ENCODE assay signal across 15 cellular contexts in genomic region chr1:16372535-16373340, GRCh38. TPM values are rescaled to one million over a fixed set of nuclear protein-coding genes. Genes with fewer than 3 reads are reported as not detected.
A peak's percentile ranks its signal among the peaks of the same experiment; 100 is the strongest.
DNase-seq lines count a peak whose midpoint lies in the region; ATAC-seq and TF ChIP-seq lines count a peak whose summit lies in the region.
"Had no signal": no experiment of that assay in that cellular context is flagged by ENCODE, and none has a peak within 500 bp of the region (broad histone marks: within the 10 kb centered on the region; RNA-seq: fewer than 3 reads in every experiment).

No MANE protein-coding gene starts in this region.

- CTCF ChIA-PET in CD4-positive, alpha-beta T cell (lab: Charles Lee), result interaction anchor here (0.6 kb wide), 1 partner anchor 16 kb away, joined by 5 read pairs; no protein-coding TSS in a partner anchor
- CTCF ChIA-PET in GM10248 (lab: Yijun Ruan, JAX), result interaction anchor here (0.7 to 2.4 kb wide), 2 partner anchors 10 to 72 kb away, joined by 3 to 10 read pairs; no protein-coding TSS in a partner anchor

- POLR2A ChIA-PET in CD4-positive, alpha-beta T cell (lab: Charles Lee), result interaction anchor here (0.8 to 1.0 kb wide), 2 partner anchors 9 to 21 kb away, joined by 3 to 5 read pairs; partner anchors contain the start of gene FBXO42
- POLR2A ChIA-PET in GM10248 (lab: Yijun Ruan, JAX), result interaction anchor here (0.7 kb wide), 1 partner anchor 146 kb away, joined by 5 read pairs; no protein-coding TSS in a partner anchor

- ATAC-seq in CD4-positive, alpha-beta T cell (ENCODE audit: poor library complexity), result no peak
- no peak for ATAC-seq in natural killer cell treated with Interleukin-12 subunit alpha and Interleukin-12 subunit beta and Interleukin-15 and Interleukin-18, amount 100 ng/mL, for 72 hours
- ATAC-seq in right cardiac atrium, result no peak
- ATAC-seq in HG03571 (IDR thresholded peaks at IDR 0.05; ENCODE audit: unreplicated experiment), result no peak
- ATAC-seq: mucosa of descending colon had no signal

- TF ChIP-seq CTCF in CD4-positive, alpha-beta T cell (IDR thresholded peaks at IDR 0.05), result no peak
- TF ChIP-seq CTCF in chondrocyte (IDR thresholded peaks at IDR 0.05), result no peak
- no peak for TF ChIP-seq CTCF in GM10248 (IDR thresholded peaks at IDR 0.05; ENCODE audit: control extremely low read depth, extremely low read depth, low read depth, missing control alignments)

- intact Hi-C loops in CD4-positive, alpha-beta T cell (cut with DNase I, micrococcal nuclease), result no loop called here
- intact Hi-C loops in right cardiac atrium (cut with DNase I), result no loop called here

- no peaks in the 10 kb centered on the region for H3K27me3 Mint-ChIP-seq in CD4-positive, alpha-beta T cell
- H3K27me3 Mint-ChIP-seq in IgD-negative memory B cell, result no peaks in the 10 kb centered on the region
- H3K27me3 Mint-ChIP-seq in chondrocyte (ENCODE audit: low read depth), result no peaks in the 10 kb centered on the region
- no peaks in the 10 kb centered on the region for H3K27me3 Mint-ChIP-seq in natural killer cell treated with Interleukin-12 subunit alpha and Interleukin-12 subunit beta and Interleukin-15 and Interleukin-18, amount 100 ng/mL, for 72 hours

- H3K9me3 Mint-ChIP-seq in CD4-positive, alpha-beta T cell, result no peaks in the 10 kb centered on the region
- H3K9me3 Mint-ChIP-seq in IgD-negative memory B cell (no peaks in the 10 kb centered on the region), chondrocyte (ENCODE audit: low read depth) (no peaks in the 10 kb centered on the region)
- peaks cover 6% of the 10 kb centered on the region for H3K9me3 Mint-ChIP-seq in natural killer cell treated with Interleukin-12 subunit alpha and Interleukin-12 subunit beta and Interleukin-15 and Interleukin-18, amount 100 ng/mL, for 72 hours

- DNase-seq in CD4-positive, alpha-beta T cell, result no peak
- DNase-seq in chondrocyte (ENCODE audit: low spot score), result no peak
- peak; percentile 6 for DNase-seq in natural killer cell treated with Interleukin-12 subunit alpha and Interleukin-12 subunit beta and Interleukin-15 and Interleukin-18, amount 100 ng/mL, for 72 hours (ENCODE audit: low spot score)
- no peak for DNase-seq in NCI-H1105 treated with DMSO at 0.1 percent for 48 hours (lab: John Stamatoyannopoulos, UW)
- DNase-seq in right cardiac atrium, result no peak
- DNase-seq in GM10248 (ENCODE audit: extremely low spot score), result no peak
- DNase-seq: activated CD8-positive, alpha-beta memory T cell treated with anti-CD3 and anti-CD28 coated beads, Interleukin-2, amount 50 U/mL, for 4 hours; COR-L47; NCI-H345; Peyer's patch; sigmoid colon had no signal

- peaks cover 44% of the 10 kb centered on the region for H3K36me3 Mint-ChIP-seq in CD4-positive, alpha-beta T cell (ENCODE audit: low read depth)
- H3K36me3 Mint-ChIP-seq in IgD-negative memory B cell (peaks cover 7% of the 10 kb centered on the region), chondrocyte (ENCODE audit: low read depth) (peaks cover 3% of the 10 kb centered on the region)
- peaks cover 18% of the 10 kb centered on the region for H3K36me3 Mint-ChIP-seq in natural killer cell treated with Interleukin-12 subunit alpha and Interleukin-12 subunit beta and Interleukin-15 and Interleukin-18, amount 100 ng/mL, for 72 hours

- no peaks in the 10 kb centered on the region for H3K9me3 ChIP-seq in CD4-positive, alpha-beta T cell (ENCODE audit: control insufficient read depth, low read length)
- no peaks in the 10 kb centered on the region for H3K9me3 ChIP-seq in right cardiac atrium (ENCODE audit: control insufficient read depth, low read length)
- H3K9me3 ChIP-seq: mucosa of descending colon, Peyer's patch, sigmoid colon had no signal

- H3K27ac ChIP-seq in CD4-positive, alpha-beta T cell (ENCODE audit: low read depth, low read length), result no peak overlapping the region
- H3K27ac ChIP-seq in right cardiac atrium (ENCODE audit: low read length), result no peak overlapping the region
- H3K27ac ChIP-seq: HL-60, Peyer's patch had no signal

- H3K4me1 ChIP-seq in right cardiac atrium (ENCODE audit: control insufficient read depth, insufficient read depth, low read length), result peaks cover 7% of the 10 kb centered on the region

- H3K27ac Mint-ChIP-seq in CD4-positive, alpha-beta T cell, result peak overlapping the region; percentile 12
- H3K27ac Mint-ChIP-seq in IgD-negative memory B cell, result peak overlapping the region in 2 of 3 donors; percentile 63 to 77
- H3K27ac Mint-ChIP-seq in chondrocyte (ENCODE audit: unreplicated experiment), result peak overlapping the region; percentile 87
- peak overlapping the region; percentile 98 to 99 for H3K27ac Mint-ChIP-seq in natural killer cell treated with Interleukin-12 subunit alpha and Interleukin-12 subunit beta and Interleukin-15 and Interleukin-18, amount 100 ng/mL, for 72 hours

- WGBS in right cardiac atrium, result 86% methylated on average over 5 of the region's 5 CpGs

- peak overlapping the region; percentile 30 for H3K4me3 Mint-ChIP-seq in CD4-positive, alpha-beta T cell
- peak overlapping the region in 2 of 4 donors; percentile 61 to 85 for H3K4me3 Mint-ChIP-seq in IgD-negative memory B cell
- H3K4me3 Mint-ChIP-seq in chondrocyte (ENCODE audit: unreplicated experiment), result no peak overlapping the region
- peak overlapping the region; percentile 80 for H3K4me3 Mint-ChIP-seq in natural killer cell treated with Interleukin-12 subunit alpha and Interleukin-12 subunit beta and Interleukin-15 and Interleukin-18, amount 100 ng/mL, for 72 hours

- no peaks in the 10 kb centered on the region for H3K27me3 ChIP-seq in CD4-positive, alpha-beta T cell (ENCODE audit: control insufficient read depth, insufficient read depth, low read length)
- H3K27me3 ChIP-seq in right cardiac atrium (ENCODE audit: control insufficient read depth, insufficient read depth), result no peaks in the 10 kb centered on the region
- H3K27me3 ChIP-seq: Peyer's patch, sigmoid colon had no signal

- no peak overlapping the region for H3K4me3 ChIP-seq in right cardiac atrium (ENCODE audit: low read length)
- H3K4me3 ChIP-seq: mucosa of descending colon, Peyer's patch, sigmoid colon had no signal

- H3K4me1 Mint-ChIP-seq in CD4-positive, alpha-beta T cell (ENCODE audit: low read depth), result peaks cover 77% of the 10 kb centered on the region
- H3K4me1 Mint-ChIP-seq in IgD-negative memory B cell (peaks cover 60 to 67% (median 62%) of the 10 kb centered on the region in 3 donors), chondrocyte (ENCODE audit: low read depth) (peaks cover 80% of the 10 kb centered on the region)
- peaks cover 66 to 73% of the 10 kb centered on the region in 2 donors for H3K4me1 Mint-ChIP-seq in natural killer cell treated with Interleukin-12 subunit alpha and Interleukin-12 subunit beta and Interleukin-15 and Interleukin-18, amount 100 ng/mL, for 72 hours (ENCODE audit: low read depth in 2 of 2)

RNA-seq across cellular contexts. Expression of gene SZRD1, which starts 5.7 kb away (rescaled TPM):
- 100 to 1,000 TPM; 115 to 120 TPM for total RNA-seq in CD4-positive, alpha-beta T cell
- polyA plus RNA-seq in IgD-negative memory B cell (53.4 TPM), right cardiac atrium (70.7 TPM)
- total RNA-seq in chondrocyte (113 to 117 TPM (median 113 TPM) in 3 replicates), right cardiac atrium (100 to 1,000 TPM; 106 to 132 (median 109) TPM)
- 100 to 1,000 TPM; 232 to 279 TPM for total RNA-seq in natural killer cell treated with Interleukin-12 subunit alpha and Interleukin-12 subunit beta and Interleukin-15 and Interleukin-18, amount 100 ng/mL, for 72 hours

RNA-seq across cellular contexts. Expression of gene FBXO42, which starts 20.5 kb away (rescaled TPM):
- total RNA-seq in CD4-positive, alpha-beta T cell, result 10 to 100 TPM; 14.3 to 14.9 TPM
- polyA plus RNA-seq in IgD-negative memory B cell (26.8 TPM), right cardiac atrium (16.5 TPM)
- total RNA-seq in chondrocyte (17.8 to 20.9 TPM (median 20.1 TPM) in 3 replicates), right cardiac atrium (10 to 100 TPM; 15.7 to 18.1 (median 16.4) TPM)
- 10 to 100 TPM; 27.9 to 34.9 TPM for total RNA-seq in natural killer cell treated with Interleukin-12 subunit alpha and Interleukin-12 subunit beta and Interleukin-15 and Interleukin-18, amount 100 ng/mL, for 72 hours

Comparison
In these comparisons a context has a peak if more than half of its experiments do, and no peak if none do; other contexts are left out.
1. H3K27ac Mint-ChIP-seq: peak in every context shown above with its lines; median percentile 98 in natural killer cell treated with Interleukin-12 subunit alpha and Interleukin-12 subunit beta and Interleukin-15 and Interleukin-18, amount 100 ng/mL, for 72 hours; 87 in chondrocyte; 70 in IgD-negative memory B cell; 12 in CD4-positive, alpha-beta T cell.